ENCODE assay signal across 13 cellular contexts in genomic region chr2:100198461-100199230, GRCh38. TPM values are rescaled to one million over a fixed set of nuclear protein-coding genes. Genes with fewer than 3 reads are reported as not detected.
DNase-seq lines count a peak whose midpoint lies in the region; ATAC-seq and TF ChIP-seq lines count a peak whose summit lies in the region.
"Had no signal": no experiment of that assay in that cellular context is flagged by ENCODE, and none has a peak within 500 bp of the region (broad histone marks: within the 10 kb centered on the region; RNA-seq: fewer than 3 reads in every experiment).

No MANE protein-coding gene starts in this region.

- H3K4me1 Mint-ChIP-seq in CD8-positive, alpha-beta memory T cell: no peaks in the 10 kb centered on the region

- no peak for DNase-seq in AML-193 (lab: John Stamatoyannopoulos, UW)
- DNase-seq in CD8-positive, alpha-beta memory T cell: no peak
- DNase-seq: activated T-cell treated with anti-CD3 and anti-CD28 coated beads, Interleukin-2, amount 50 U/mL, for 24 hours; body of pancreas; stimulated activated CD4-positive, alpha-beta T cell treated with anti-CD3 and anti-CD28 coated beads, Interleukin-4, amount 100 ng/mL, for 24 hours had no signal

- peak overlapping the region in 1 of 8 donors; percentile 19 for H3K27ac Mint-ChIP-seq in CD8-positive, alpha-beta memory T cell
- H3K27ac Mint-ChIP-seq: activated T-cell treated with anti-CD3 and anti-CD28 coated beads, Interleukin-2, amount 50 U/mL, for 24 hours had no signal

- H3K36me3 ChIP-seq in rectal smooth muscle tissue (ENCODE audit: control insufficient read depth, insufficient read depth, low read length): no peaks in the 10 kb centered on the region
- no peaks in the 10 kb centered on the region for H3K36me3 ChIP-seq in CD8-positive, alpha-beta memory T cell (ENCODE audit: insufficient read depth, low read length)
- H3K36me3 ChIP-seq: neutrophil had no signal

- peaks cover 0 to 3% of the 10 kb centered on the region in 2 donors for H3K27me3 Mint-ChIP-seq in CD8-positive, alpha-beta memory T cell
- H3K27me3 Mint-ChIP-seq: activated T-cell treated with anti-CD3 and anti-CD28 coated beads, Interleukin-2, amount 50 U/mL, for 24 hours had no signal

- TF ChIP-seq CTCF in C4-2B (conservative IDR thresholded peaks at IDR 0.05): no peak

- no peak overlapping the region for H3K4me3 ChIP-seq in rectal smooth muscle tissue (ENCODE audit: low read length)
- no peak overlapping the region for H3K4me3 ChIP-seq in CD8-positive, alpha-beta memory T cell (ENCODE audit: low read length)
- H3K4me3 ChIP-seq: body of pancreas had no signal

- H3K9me3 ChIP-seq in CD8-positive, alpha-beta memory T cell (ENCODE audit: low read length): no peaks in the 10 kb centered on the region
- H3K9me3 ChIP-seq: body of pancreas, neutrophil had no signal

- no peak overlapping the region for H3K4me3 Mint-ChIP-seq in CD8-positive, alpha-beta memory T cell
- H3K4me3 Mint-ChIP-seq: activated T-cell treated with anti-CD3 and anti-CD28 coated beads, Interleukin-2, amount 50 U/mL, for 24 hours had no signal

- no peaks in the 10 kb centered on the region for H3K36me3 Mint-ChIP-seq in CD8-positive, alpha-beta memory T cell

- H3K27ac ChIP-seq in C4-2B (peak overlapping the region; percentile 58), angular gyrus (ENCODE audit: low read depth, low read length) (peak overlapping the region; percentile 44), layer of hippocampus (ENCODE audit: low read depth, low read length) (peak overlapping the region; percentile 82), rectal smooth muscle tissue (ENCODE audit: low read depth, low read length) (peak overlapping the region; percentile 95)
- no peak overlapping the region for H3K27ac ChIP-seq in CD8-positive, alpha-beta memory T cell (ENCODE audit: low read depth, low read length)
- H3K27ac ChIP-seq: neutrophil had no signal

- CTCF ChIA-PET in CD8-positive, alpha-beta memory T cell (lab: Charles Lee): no interaction called here

- POLR2A ChIA-PET in CD8-positive, alpha-beta memory T cell (lab: Charles Lee): no interaction called here

- H3K9me3 Mint-ChIP-seq in CD8-positive, alpha-beta memory T cell: no peaks in the 10 kb centered on the region
- H3K9me3 Mint-ChIP-seq: activated T-cell treated with anti-CD3 and anti-CD28 coated beads, Interleukin-2, amount 50 U/mL, for 24 hours had no signal

- H3K27me3 ChIP-seq in layer of hippocampus (ENCODE audit: control insufficient read depth, insufficient read depth, low read length) (no peaks in the 10 kb centered on the region), rectal smooth muscle tissue (ENCODE audit: control insufficient read depth, insufficient read depth, low read length) (no peaks in the 10 kb centered on the region)
- H3K27me3 ChIP-seq in CD8-positive, alpha-beta memory T cell (ENCODE audit: insufficient read depth, low read length, poor library complexity, severe bottlenecking): no peaks in the 10 kb centered on the region
- H3K27me3 ChIP-seq: body of pancreas, neutrophil had no signal

- no peak for ATAC-seq in HG03025 (IDR thresholded peaks at IDR 0.05; ENCODE audit: low FRiP score, unreplicated experiment)
- no peak for ATAC-seq in GM18861 (IDR thresholded peaks at IDR 0.05; ENCODE audit: unreplicated experiment)
- ATAC-seq: esophagus mucosa had no signal

- H3K9ac ChIP-seq in rectal smooth muscle tissue (ENCODE audit: low read length): no peak overlapping the region

- H3K4me1 ChIP-seq in rectal smooth muscle tissue (ENCODE audit: control insufficient read depth, insufficient read depth, low read length): peaks cover 23% of the 10 kb centered on the region
- H3K4me1 ChIP-seq in CD8-positive, alpha-beta memory T cell (ENCODE audit: insufficient read depth, low read length): no peaks in the 10 kb centered on the region

RNA-seq across cellular contexts. Expression of gene AFF3, which starts 56.3 kb away (rescaled TPM):
- under 1 TPM; 0.48 to 0.53 TPM for total RNA-seq in CD8-positive, alpha-beta memory T cell
- 1.3 TPM for polyA plus RNA-seq in CD8-positive, alpha-beta memory T cell
